Comparison of ENCODE assay signal across 8 cellular contexts in genomic region chr17:3636908-3637373, GRCh38. TPM values are rescaled to one million over a fixed set of nuclear protein-coding genes. Genes with fewer than 3 reads are reported as not detected.
DNase-seq lines count a peak whose midpoint lies in the region; ATAC-seq and TF ChIP-seq lines count a peak whose summit lies in the region.

No MANE protein-coding gene starts in this region.

- H3K79me2 ChIP-seq in DOHH2 (ENCODE audit: control insufficient read depth, low read length) = peaks cover 11% of the 10 kb centered on the region
- H3K79me2 ChIP-seq in H9 (ENCODE audit: insufficient read depth, low read length) = peaks cover 7% of the 10 kb centered on the region; the same call in 1 of the 2 replicates

- no CpG with 5 or more reads among the region's 31 CpGs for WGBS in H9 (ENCODE audit: extremely low coverage, insufficient read length, low lambda C conversion rate)
- WGBS in ovary, 3 donors = 1 to 2% (median 1%) methylated on average over 17 to 31 of the region's 31 CpGs

- H3K4me1 Mint-ChIP-seq in H9 = peaks cover 26 to 28% of the 10 kb centered on the region in 2 experiments

- H2BK15ac ChIP-seq in H9 (ENCODE audit: low read depth, low read length) = no peak overlapping the region

- H2BK20ac ChIP-seq in H9 (ENCODE audit: low read depth, low read length, poor library complexity, severe bottlenecking) = no peak overlapping the region

- H4K5ac ChIP-seq in H9 (ENCODE audit: insufficient read length, low read depth, low read length) = no peak overlapping the region

- H3K27ac Mint-ChIP-seq in H9 = 0 out of 7 replicates have a peak overlapping the region, but pooled peaks of 1 of the 3 experiments have one; percentile 48

- H3K56ac ChIP-seq in H9 (ENCODE audit: insufficient read length, low read depth, low read length) = no peak overlapping the region

- no peak overlapping the region for H2AK5ac ChIP-seq in H9 (ENCODE audit: insufficient read length, low read length)

- no peak overlapping the region for H4K8ac ChIP-seq in H9 (replicated peaks; ENCODE audit: insufficient read length, low read depth, low read length)

- peaks cover 9 to 33% (median 26%) of the 10 kb centered on the region in 3 experiments for H3K36me3 Mint-ChIP-seq in H9 (ENCODE audit: insufficient read depth in 1 of 3, low read depth in 3 of 3)

- peaks cover 5% of the 10 kb centered on the region; the same call in 1 of the 2 replicates for H3F3A ChIP-seq in DOHH2 (ENCODE audit: control insufficient read depth, insufficient read depth)

- H3K14ac ChIP-seq in H9 (ENCODE audit: insufficient read depth, low read length) = no peak overlapping the region; the same call in 1 of the 2 replicates

- no peaks in the 10 kb centered on the region for H3K27me3 Mint-ChIP-seq in H9 (ENCODE audit: low read depth)

- intact Hi-C loops in ovary (cut with DNase I) = no loop called here

- H3K27me3 ChIP-seq in DOHH2 (ENCODE audit: control insufficient read depth, low read length) = no peaks in the 10 kb centered on the region
- no peaks in the 10 kb centered on the region for H3K27me3 ChIP-seq in H9 (ENCODE audit: insufficient read depth, low read length)
- no peaks in the 10 kb centered on the region for H3K27me3 ChIP-seq in RWPE2 (ENCODE audit: insufficient read depth, poor library complexity, severe bottlenecking)
- H3K27me3 ChIP-seq in ovary = no peaks in the 10 kb centered on the region

- no peak for TF ChIP-seq CTCF in DOHH2 (IDR thresholded peaks at IDR 0.05; ENCODE audit: low read depth, low read length, poor library complexity, severe bottlenecking)
- TF ChIP-seq CTCF in H9 (conservative IDR thresholded peaks at IDR 0.05) = no peak
- TF ChIP-seq CTCF in RWPE2 (IDR thresholded peaks at IDR 0.05; ENCODE audit: poor library complexity, severe bottlenecking) = no peak
- TF ChIP-seq CTCF in ovary (IDR thresholded peaks at IDR 0.05) = no peak

- peak overlapping the region; percentile 96 to 98 for H3K4me3 Mint-ChIP-seq in H9

- H2BK5ac ChIP-seq in H9 (ENCODE audit: insufficient read length, low read length) = no peak overlapping the region

- H3K27ac ChIP-seq in DOHH2 (ENCODE audit: low read depth, low read length) = no peak overlapping the region
- H3K27ac ChIP-seq in H9 (ENCODE audit: insufficient read length, low read depth, low read length) = no peak overlapping the region
- peak overlapping the region; percentile 67 for H3K27ac ChIP-seq in RWPE2 (ENCODE audit: poor library complexity, severe bottlenecking)
- peak overlapping the region; percentile 32 to 99 for H3K27ac ChIP-seq in ovary

- H3K9me3 Mint-ChIP-seq in H9 = no peaks in the 10 kb centered on the region

- H3K4me2 ChIP-seq in DOHH2 (ENCODE audit: low read length) = peak overlapping the region; percentile 88
- peak overlapping the region; percentile 86 for H3K4me2 ChIP-seq in H9 (ENCODE audit: insufficient read depth, insufficient read length, low read length)

- no peak overlapping the region for H3K23ac ChIP-seq in H9 (ENCODE audit: insufficient read length, low read depth, low read length)

- H3K18ac ChIP-seq in H9 (ENCODE audit: insufficient read length, low read depth, low read length) = no peak overlapping the region

- peak overlapping the region; percentile 39 for H3K9ac ChIP-seq in H9 (ENCODE audit: extremely low read depth, insufficient read length, low read length)

- no peak overlapping the region for H2AFZ ChIP-seq in H9 (ENCODE audit: low read length)

- H3K79me1 ChIP-seq in H9 (ENCODE audit: insufficient read depth, low read depth, low read length, poor library complexity, severe bottlenecking) = peaks cover 9% of the 10 kb centered on the region

- no peaks in the 10 kb centered on the region for H3K9me3 ChIP-seq in DOHH2 (ENCODE audit: control insufficient read depth, insufficient read depth, low read length)
- H3K9me3 ChIP-seq in H9 (ENCODE audit: control insufficient read depth, low read depth, low read length) = no peaks in the 10 kb centered on the region
- H3K9me3 ChIP-seq in RWPE2 (ENCODE audit: severe bottlenecking) = no peaks in the 10 kb centered on the region
- no peaks in the 10 kb centered on the region for H3K9me3 ChIP-seq in ovary

- no peak for DNase-seq in H9
- DNase-seq in RWPE2 (ENCODE audit: low spot score) = no peak
- peak; percentile 47 to 62 for DNase-seq in erythroblast (lab: John Stamatoyannopoulos, UW)
- no peak for DNase-seq in ovary
- no peak for DNase-seq in SHP77 treated with DMSO at 0.1 percent for 48 hours (lab: John Stamatoyannopoulos, UW)
- no peak for DNase-seq in NCI-H128 (lab: John Stamatoyannopoulos, UW; ENCODE audit: unreplicated experiment)
- DNase-seq in NCI-H2107 (lab: John Stamatoyannopoulos, UW) = no peak

- no peak for TF ChIP-seq POLR2A in erythroblast (IDR thresholded peaks at IDR 0.05; ENCODE audit: low read length)
- TF ChIP-seq POLR2A in ovary (IDR thresholded peaks at IDR 0.05) = no peak

- H2BK12ac ChIP-seq in H9 (ENCODE audit: insufficient read length, low read depth, low read length) = no peak overlapping the region

- H3T11ph ChIP-seq in H9 (ENCODE audit: low read length) = no peak overlapping the region

- H3K4me3 ChIP-seq in DOHH2 (ENCODE audit: low read length) (peak overlapping the region; percentile 87), RWPE2 (ENCODE audit: severe bottlenecking) (peak overlapping the region; percentile 90), ovary (peak overlapping the region; percentile 85)

- no peak overlapping the region for H2BK120ac ChIP-seq in H9 (ENCODE audit: low read depth, low read length, poor library complexity, severe bottlenecking)

- no peak overlapping the region for H3K4ac ChIP-seq in H9 (ENCODE audit: low read depth, low read length)

- peak; percentile 2; the same call in 1 of the 3 replicates for ATAC-seq in RWPE2 (ENCODE audit: low read depth)

- no peaks in the 10 kb centered on the region for H3K9me2 ChIP-seq in DOHH2 (replicated peaks; ENCODE audit: control insufficient read depth, low read length)

- H3K36me3 ChIP-seq in DOHH2 (ENCODE audit: control insufficient read depth, low read length) (no peaks in the 10 kb centered on the region), RWPE2 (ENCODE audit: low read depth) (0 out of 2 replicates have a peak, but pooled peaks cover 7% of the 10 kb centered on the region), ovary (no peaks in the 10 kb centered on the region)

- H3K4me1 ChIP-seq in DOHH2 (ENCODE audit: control insufficient read depth, low read length) (peaks cover 17% of the 10 kb centered on the region), H9 (ENCODE audit: insufficient read depth, low read length) (no peaks in the 10 kb centered on the region; the same call in 1 of the 2 replicates), RWPE2 (ENCODE audit: insufficient read depth, poor library complexity, severe bottlenecking) (peaks cover 7% of the 10 kb centered on the region), ovary (ENCODE audit: insufficient read depth) (peaks cover 22% of the 10 kb centered on the region)

- H4K91ac ChIP-seq in H9 (ENCODE audit: insufficient read length, low read depth, low read length) = no peak overlapping the region

- H3K23me2 ChIP-seq in H9 (ENCODE audit: insufficient read length, low read depth, low read length, poor library complexity, severe bottlenecking) = peaks cover 11% of the 10 kb centered on the region

- TF ChIP-seq EP300 in ovary (IDR thresholded peaks at IDR 0.05) = no peak

- H4K20me1 ChIP-seq in DOHH2 (ENCODE audit: control insufficient read depth, insufficient read depth, low read depth, low read length) = no peaks in the 10 kb centered on the region
- H4K20me1 ChIP-seq in H9 (ENCODE audit: control insufficient read depth, insufficient read depth, insufficient read length) = no peaks in the 10 kb centered on the region

RNA-seq across cellular contexts. Expression of gene CTNS, which starts 0.4 kb away (rescaled TPM):
- 12.4 and 12.8 TPM in 2 replicates for total RNA-seq in H9 (2021)
- 10 to 100 TPM; 10.5 to 21.4 (median 14.5) TPM for total RNA-seq in ovary
- polyA plus RNA-seq in ovary = 10 to 100 TPM; 10.1 to 23.3 TPM

RNA-seq across cellular contexts. Expression of gene SHPK, which starts 0.9 kb away (rescaled TPM):
- total RNA-seq in H9 (2021) (27.0 and 27.9 TPM in 2 replicates), ovary (10 to 100 TPM in 6 of 7 donors, 1 to 10 TPM in 1; 7.9 to 16.6 (median 14.0) TPM)
- polyA plus RNA-seq in ovary = 1 to 10 TPM; 6.6 to 9.1 TPM

RNA-seq across cellular contexts. Expression of gene TRPV1, which starts 27.7 kb away (rescaled TPM):
- total RNA-seq in H9 (2021) (5.5 and 8.1 TPM in 2 replicates), ovary (10 to 100 TPM in 2 of 7 donors, 1 to 10 TPM in 5; 4.1 to 13.3 (median 6.5) TPM)
- polyA plus RNA-seq in ovary = 1 to 10 TPM; 3.4 to 6.7 TPM

RNA-seq across cellular contexts. Expression of gene TAX1BP3, which starts 31.4 kb away (rescaled TPM):
- total RNA-seq in H9 (2021) = 76.3 and 79.2 TPM in 2 replicates
- total RNA-seq in ovary = 100 to 1,000 TPM in 6 of 7 donors, 10 to 100 TPM in 1; 64.3 to 166 (median 128) TPM
- polyA plus RNA-seq in ovary = 100 to 1,000 TPM in 1 of 2 donors, 10 to 100 TPM in 1; 48.7 to 100 TPM

RNA-seq across cellular contexts. Expression of gene EMC6, which starts 31.7 kb away (rescaled TPM):
- 70.7 and 72.2 TPM in 2 replicates for total RNA-seq in H9 (2021)
- 10 to 100 TPM in 6 of 7 donors, 1 to 10 TPM in 1; 7.6 to 28.7 (median 20.5) TPM for total RNA-seq in ovary
- polyA plus RNA-seq in ovary = 10 to 100 TPM; 20.3 to 38.9 TPM

Comparison
In these comparisons a context has a peak if more than half of its experiments do, and no peak if none do; other contexts are left out.
1. H3K27ac ChIP-seq: peak in RWPE2 (single experiment) and ovary (2 of 2); none in DOHH2 (single experiment) and H9 (single experiment).
2. DNase-seq: peak in erythroblast (2 of 2); none in H9 (single experiment), RWPE2 (single experiment), ovary (0 of 5), SHP77 treated with DMSO at 0.1 percent for 48 hours (single experiment), NCI-H128 (single experiment) and NCI-H2107 (single experiment).
3. Peak in every context shown above with its lines, with median percentiles within 50 percentile points of each other: H3K4me3 ChIP-seq.